Comparison of ENCODE assay signal across 16 cellular contexts in genomic region chr14:34994668-34995067, GRCh38.
"Had no signal": no experiment of that assay in that cellular context is flagged by ENCODE, and none has a peak within 500 bp of the region (broad histone marks: within the 10 kb centered on the region; RNA-seq: fewer than 3 reads in every experiment).

No MANE protein-coding gene starts in this region.

- DNase-seq: activated effector memory CD4-positive, alpha-beta T cell treated with anti-CD3 and anti-CD28 coated beads, Interleukin-2, amount 50 U/mL, for 16 hours; activated T-cell treated with anti-CD3 and anti-CD28 coated beads for 4 hours; aorta; dorsolateral prefrontal cortex; hypothalamus; mucosa of descending colon; ovary; stimulated activated CD4-positive, alpha-beta T cell treated with anti-CD3 and anti-CD28 coated beads, Interleukin-4, amount 100 ng/mL, for 1 hour; stimulated activated CD8-positive, alpha-beta memory T cell treated with anti-CD3 and anti-CD28 coated beads, Interleukin-4, amount 100 ng/mL, for 48 hours; stimulated activated naive CD8-positive, alpha-beta T cell treated with anti-CD3 and anti-CD28 coated beads, Interleukin-15, amount 100 ng/mL, for 72 hours; SW 1271; testis; upper lobe of right lung had no signal

- H3K9me3 Mint-ChIP-seq: activated naive CD4-positive, alpha-beta T cell treated with anti-CD3 and anti-CD28 coated beads, Interleukin-2, amount 50 U/mL, for 72 hours; neural crest cell; stimulated activated naive CD8-positive, alpha-beta T cell treated with anti-CD3 and anti-CD28 coated beads, Interleukin-15, amount 100 ng/mL, for 72 hours had no signal

- ATAC-seq: activated naive CD4-positive, alpha-beta T cell treated with anti-CD3 and anti-CD28 coated beads, Interleukin-2, amount 50 U/mL, for 72 hours; mucosa of descending colon; stimulated activated naive CD8-positive, alpha-beta T cell treated with anti-CD3 and anti-CD28 coated beads, Interleukin-15, amount 100 ng/mL, for 72 hours; upper lobe of right lung had no signal

- H3K4me3 ChIP-seq: breast epithelium, dorsolateral prefrontal cortex, mucosa of descending colon, ovary, testis, upper lobe of right lung had no signal

- H3K27ac ChIP-seq: breast epithelium, dorsolateral prefrontal cortex, ovary, testis, upper lobe of right lung had no signal

- H3K4me1 ChIP-seq: breast epithelium, testis had no signal

- H3K27me3 ChIP-seq: breast epithelium, dorsolateral prefrontal cortex, ovary, testis, upper lobe of right lung had no signal

- H3K36me3 ChIP-seq: breast epithelium, ovary had no signal

- H3K4me3 Mint-ChIP-seq: neural crest cell; stimulated activated naive CD8-positive, alpha-beta T cell treated with anti-CD3 and anti-CD28 coated beads, Interleukin-15, amount 100 ng/mL, for 72 hours had no signal

- H3K9me3 ChIP-seq: breast epithelium, mucosa of descending colon, ovary, testis, upper lobe of right lung had no signal

- H3K27me3 Mint-ChIP-seq: stimulated activated naive CD8-positive, alpha-beta T cell treated with anti-CD3 and anti-CD28 coated beads, Interleukin-15, amount 100 ng/mL, for 72 hours had no signal
